ENCODE assay signal across 8 cellular contexts in the genomic region with DNA sequence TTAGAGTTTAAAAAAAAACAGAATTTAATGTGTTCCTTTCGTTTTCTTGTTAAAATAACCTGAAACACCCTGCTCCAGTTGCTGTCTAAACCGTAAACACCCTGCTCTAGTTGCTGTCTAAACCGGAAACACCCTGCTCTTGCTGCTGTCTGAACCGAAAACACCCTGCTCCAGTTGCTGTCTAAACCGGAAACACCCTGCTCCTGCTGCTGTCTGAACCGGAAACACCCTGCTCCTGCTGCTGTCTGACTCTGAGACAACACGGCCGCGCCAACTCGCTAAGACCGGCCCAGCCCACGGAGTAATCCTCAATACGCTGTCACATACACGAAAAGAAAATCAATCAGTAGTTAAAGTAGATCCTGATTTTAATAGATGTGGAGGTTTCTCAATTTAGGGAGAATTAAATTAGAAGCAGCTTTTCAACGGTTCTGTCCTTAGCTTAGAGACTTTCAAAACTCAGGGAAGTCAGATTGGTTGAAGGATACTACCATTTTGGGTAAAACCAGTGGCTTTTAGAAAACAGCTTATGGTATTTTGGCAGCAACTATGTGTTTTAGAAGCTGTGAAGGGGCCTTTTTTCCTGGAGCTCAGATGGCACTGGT.
A peak's percentile ranks its signal among the peaks of the same experiment; 100 is the strongest.
DNase-seq lines count a peak whose midpoint lies in the region; ATAC-seq and TF ChIP-seq lines count a peak whose summit lies in the region.

No MANE protein-coding gene starts in this region.

- H3K27me3 Mint-ChIP-seq in CD14-positive monocyte (ENCODE audit: low read depth in 3 of 3) (peaks cover 2 to 5% (median 2%) of the 10 kb centered on the region in 3 donors), endodermal cell (ENCODE audit: insufficient read depth) (no peaks in the 10 kb centered on the region)

- no peak overlapping the region for H3K27ac ChIP-seq in endodermal cell (ENCODE audit: low read depth, low read length)

- H3K27ac Mint-ChIP-seq in CD14-positive monocyte (peak overlapping the region; percentile 88 to 94 (median 92)), endodermal cell (no peak overlapping the region)

- H3K4me3 Mint-ChIP-seq in CD14-positive monocyte (peak overlapping the region; percentile 81 to 91), endodermal cell (no peak overlapping the region)

- H3K4me1 ChIP-seq in endodermal cell (ENCODE audit: control insufficient read depth, insufficient read depth, low read length): no peaks in the 10 kb centered on the region

- DNase-seq in CD14-positive monocyte (ENCODE audit: low spot score) (peak; percentile 66), M059J (ENCODE audit: low read depth) (peak; percentile 27), activated T-cell treated with anti-CD3 and anti-CD28 coated beads for 4 hours (peak; percentile 63), globus pallidus (ENCODE audit: low spot score) (peak; percentile 61), SK-N-DZ (ENCODE audit: low spot score) (no peak), endodermal cell (no peak)
- DNase-seq in stimulated activated CD4-positive, alpha-beta T cell treated with anti-CD3 and anti-CD28 coated beads, Interleukin-12 subunit alpha, Interleukin-12 subunit beta, amount 100 ng/mL, for 24 hours (ENCODE audit: low read depth in 2 of 2): peak; percentile 51 to 58

- TF ChIP-seq CTCF in CD14-positive monocyte (IDR thresholded peaks at IDR 0.05): no peak
- TF ChIP-seq CTCF in endodermal cell (conservative IDR thresholded peaks at IDR 0.05): no peak

- WGBS in endodermal cell (ENCODE audit: insufficient coverage in 1 of 2, insufficient read length in 1 of 2), 2 experiments: 93 to 98% methylated on average over 15 of the region's 15 CpGs

- no peak overlapping the region for H3K4me3 ChIP-seq in endodermal cell (ENCODE audit: low read length)

- peak; percentile 90 for ATAC-seq in GM21526 (IDR thresholded peaks at IDR 0.05; ENCODE audit: low FRiP score, unreplicated experiment)

- H3K36me3 Mint-ChIP-seq in CD14-positive monocyte (peaks cover 3 to 9% of the 10 kb centered on the region in 2 donors), endodermal cell (ENCODE audit: low read depth) (peaks cover 21% of the 10 kb centered on the region)

- H3K4me1 Mint-ChIP-seq in CD14-positive monocyte (peaks cover 15% of the 10 kb centered on the region), endodermal cell (peaks cover 4% of the 10 kb centered on the region)

- H3K9me3 ChIP-seq in endodermal cell (ENCODE audit: control insufficient read depth, low read length): peaks cover 9% of the 10 kb centered on the region

- H3K9me3 Mint-ChIP-seq in CD14-positive monocyte (peaks cover 5 to 22% (median 12%) of the 10 kb centered on the region in 7 donors), endodermal cell (no peaks in the 10 kb centered on the region)

- H3K27me3 ChIP-seq in endodermal cell (ENCODE audit: control insufficient read depth, insufficient read depth, low read length, poor library complexity, severe bottlenecking): no peaks in the 10 kb centered on the region

- peaks cover 15% of the 10 kb centered on the region for H3K36me3 ChIP-seq in endodermal cell (ENCODE audit: control insufficient read depth, insufficient read depth, low read length)

- intact Hi-C loops in CD14-positive monocyte (cut with micrococcal nuclease): no loop called here

- H3K9ac ChIP-seq in endodermal cell (ENCODE audit: extremely low read depth, low read length, poor library complexity, severe bottlenecking): no peak overlapping the region

Comparison
In these comparisons a context has a peak if more than half of its experiments do, and no peak if none do; other contexts are left out.
1. DNase-seq: peak in CD14-positive monocyte (single experiment), M059J (single experiment), activated T-cell treated with anti-CD3 and anti-CD28 coated beads for 4 hours (single experiment), globus pallidus (single experiment) and stimulated activated CD4-positive, alpha-beta T cell treated with anti-CD3 and anti-CD28 coated beads, Interleukin-12 subunit alpha, Interleukin-12 subunit beta, amount 100 ng/mL, for 24 hours (2 of 2); none in SK-N-DZ (single experiment) and endodermal cell (single experiment).